In the genomic region with DNA sequence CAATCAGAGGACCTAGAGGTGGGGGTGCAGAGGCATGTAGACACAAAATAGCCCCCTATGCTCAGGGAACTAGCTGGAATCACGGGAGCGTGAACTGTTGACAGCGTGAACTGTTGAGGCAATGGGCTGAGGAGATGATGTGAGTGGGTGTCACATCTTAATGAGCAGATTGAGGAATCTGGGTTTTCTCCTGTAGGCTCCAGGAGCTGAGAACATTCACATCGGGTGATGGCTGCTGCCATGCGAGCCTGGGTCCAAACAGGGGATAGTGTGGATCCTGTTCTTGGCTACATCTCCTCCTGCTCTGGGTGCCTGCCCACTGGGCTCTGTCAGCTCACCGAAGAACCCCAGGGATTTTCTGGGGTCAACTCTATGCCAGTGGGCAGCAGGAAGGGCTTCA, we compare ENCODE assay signal across 18 cellular contexts. TPM values are rescaled to one million over a fixed set of nuclear protein-coding genes. Genes with fewer than 3 reads are reported as not detected.
DNase-seq lines count a peak whose midpoint lies in the region; TF ChIP-seq lines count a peak whose summit lies in the region.
"Had no signal": no experiment of that assay in that cellular context is flagged by ENCODE, and none has a peak within 500 bp of the region (broad histone marks: within the 10 kb centered on the region; RNA-seq: fewer than 3 reads in every experiment).

No MANE protein-coding gene starts in this region.

- POLR2A ChIA-PET in MCF 10A (lab: Yijun Ruan, JAX): interaction anchor here (0.5 to 4.3 kb wide), 7 partner anchors 10 to 157 kb away, joined by 3 to 20 read pairs (median 5); no protein-coding TSS in a partner anchor

- H2AK5ac ChIP-seq in mesenchymal stem cell (ENCODE audit: low read length, severe bottlenecking): peak overlapping the region; percentile 11

- BruUV-seq in MCF 10A (replicated peaks; lab: Mats Ljungman, UMichigan): no TSS peak

- H3K4me1 Mint-ChIP-seq in MCF 10A (ENCODE audit: insufficient read depth, unreplicated experiment): peaks cover 27% of the 10 kb centered on the region

- no peak overlapping the region for H3K23ac ChIP-seq in mesenchymal stem cell (ENCODE audit: low read length in 2 of 2)

- H4K91ac ChIP-seq in mesenchymal stem cell (ENCODE audit: low read length): no peak overlapping the region

- H3K14ac ChIP-seq in mesenchymal stem cell (ENCODE audit: low read length in 2 of 2): no peak overlapping the region

- H3K18ac ChIP-seq in mesenchymal stem cell (ENCODE audit: low read depth in 1 of 2, low read length in 2 of 2): no peak overlapping the region

- no peak overlapping the region for H2BK15ac ChIP-seq in mesenchymal stem cell (ENCODE audit: low read depth, poor library complexity, severe bottlenecking)

- no peaks in the 10 kb centered on the region for H3K27me3 Mint-ChIP-seq in MCF 10A (ENCODE audit: insufficient read depth, unreplicated experiment)

- no peak overlapping the region for H4K8ac ChIP-seq in mesenchymal stem cell (ENCODE audit: low read length)

- 98% methylated on average over 6 of the region's 6 CpGs for WGBS in mesenchymal stem cell
- WGBS in thyroid gland, 2 donors: 93 to 95% methylated on average over 6 of the region's 6 CpGs

- H2BK120ac ChIP-seq in mesenchymal stem cell (ENCODE audit: low read depth, low read length): no peak overlapping the region

- peak overlapping the region in 1 of 3 donors; percentile 99 for H3K4me3 ChIP-seq in breast epithelium
- H3K4me3 ChIP-seq in mesenchymal stem cell (ENCODE audit: insufficient read depth in 1 of 2, low read depth in 1 of 2, low read length in 2 of 2): peak overlapping the region in 1 of 2 experiments; percentile 97
- H3K4me3 ChIP-seq in thyroid gland (replicated peaks in 1 of 3): no peak overlapping the region

- H3K9me3 ChIP-seq in breast epithelium (no peaks in the 10 kb centered on the region), mesenchymal stem cell (ENCODE audit: control insufficient read depth, low read length) (no peaks in the 10 kb centered on the region), thyroid gland (no peaks in the 10 kb centered on the region)

- H2AFZ ChIP-seq in mesenchymal stem cell (ENCODE audit: low read depth, low read length): no peak overlapping the region

- H3K4me3 Mint-ChIP-seq in MCF 10A (ENCODE audit: unreplicated experiment): no peak overlapping the region

- H3K27ac Mint-ChIP-seq in MCF 10A (ENCODE audit: low read depth, unreplicated experiment): peak overlapping the region; percentile 65

- H3K9ac ChIP-seq in mesenchymal stem cell (ENCODE audit: low read length): peak overlapping the region; percentile 98

- intact Hi-C loops in MCF 10A (cut with micrococcal nuclease) (no loop called here), breast epithelium (cut with DNase I; ENCODE audit: low total_unique reads) (no loop called here), thyroid gland (cut with DNase I) (no loop called here)

- peaks cover 6% of the 10 kb centered on the region for H3K79me1 ChIP-seq in mesenchymal stem cell (replicated peaks; ENCODE audit: low read length, poor library complexity, severe bottlenecking)

- no peaks in the 10 kb centered on the region for H3K4me1 ChIP-seq in breast epithelium
- peaks cover 10% of the 10 kb centered on the region for H3K4me1 ChIP-seq in mesenchymal stem cell (ENCODE audit: control insufficient read depth, insufficient read depth, low read depth, low read length)
- peaks cover 15 to 29% of the 10 kb centered on the region in 2 donors for H3K4me1 ChIP-seq in thyroid gland

- peak overlapping the region in 1 of 2 donors; percentile 96 for H3K27ac ChIP-seq in breast epithelium
- peak overlapping the region; percentile 85 for H3K27ac ChIP-seq in caudate nucleus (ENCODE audit: low read depth, low read length)
- H3K27ac ChIP-seq in mesenchymal stem cell (ENCODE audit: low read length, poor library complexity, severe bottlenecking): no peak overlapping the region
- H3K27ac ChIP-seq in thyroid gland: peak overlapping the region in 2 of 3 donors; percentile 44 to 89

- H3K27me3 ChIP-seq in breast epithelium (no peaks in the 10 kb centered on the region), mesenchymal stem cell (ENCODE audit: control insufficient read depth in 1 of 2, insufficient read depth in 1 of 2, low read length in 2 of 2) (no peaks in the 10 kb centered on the region), thyroid gland (no peaks in the 10 kb centered on the region)

- TF ChIP-seq POLR2A in breast epithelium (IDR thresholded peaks at IDR 0.05) (no peak), thyroid gland (IDR thresholded peaks at IDR 0.05) (no peak)

- no peak for TF ChIP-seq CTCF in MCF 10A (IDR thresholded peaks at IDR 0.05; ENCODE audit: unreplicated experiment)
- TF ChIP-seq CTCF in breast epithelium (IDR thresholded peaks at IDR 0.05): no peak
- TF ChIP-seq CTCF in thyroid gland (IDR thresholded peaks at IDR 0.05): no peak

- H3K4me2 ChIP-seq in mesenchymal stem cell (ENCODE audit: low read length, poor library complexity, severe bottlenecking): no peak overlapping the region

- H3K36me3 ChIP-seq in breast epithelium: no peaks in the 10 kb centered on the region
- peaks cover 6 to 41% of the 10 kb centered on the region in 2 experiments for H3K36me3 ChIP-seq in mesenchymal stem cell (ENCODE audit: control insufficient read depth in 1 of 2, insufficient read depth in 2 of 2, low read depth in 1 of 2, low read length in 2 of 2)
- no peaks in the 10 kb centered on the region for H3K36me3 ChIP-seq in thyroid gland

- DNase-seq in MCF 10A (ENCODE audit: unreplicated experiment): no peak
- no peak for DNase-seq in breast epithelium (ENCODE audit: low spot score in 2 of 2)
- peak in 7 of 61 donors; percentile 34 to 66 (median 45) for DNase-seq in caudate nucleus (lab: John Stamatoyannopoulos, UW)
- DNase-seq in mesenchymal stem cell: no peak
- no peak for DNase-seq in thyroid gland
- no peak for DNase-seq in putamen (ENCODE audit: low spot score)
- DNase-seq in NCI-H187 (lab: John Stamatoyannopoulos, UW): no peak
- DNase-seq in activated naive CD4-positive, alpha-beta T cell (lab: John Stamatoyannopoulos, UW): no peak
- DNase-seq: 8988T; activated CD4-positive, alpha-beta T cell treated with anti-CD3 and anti-CD28 coated beads for 48 hours; activated T-cell treated with anti-CD3 and anti-CD28 coated beads for 4 hours; COR-L47; GDM1; kidney; NCI-H774; stimulated activated CD4-positive, alpha-beta T cell treated with anti-CD3 and anti-CD28 coated beads, Interleukin-2, amount 100 ng/mL, for 24 hours; stimulated activated CD8-positive, alpha-beta memory T cell treated with anti-CD3 and anti-CD28 coated beads, Interleukin-4, amount 100 ng/mL, for 48 hours; T-helper 9 cell had no signal

- no peaks in the 10 kb centered on the region for H3K9me3 Mint-ChIP-seq in MCF 10A (ENCODE audit: unreplicated experiment)

- no peak overlapping the region for H3K4ac ChIP-seq in mesenchymal stem cell (ENCODE audit: low read depth in 1 of 2, low read length in 2 of 2)

- H2BK12ac ChIP-seq in mesenchymal stem cell (ENCODE audit: low read length in 2 of 2): no peak overlapping the region

- CTCF ChIA-PET in MCF 10A (lab: Yijun Ruan, JAX): interaction anchor here (0.9 to 4.8 kb wide), 5 partner anchors 17 to 41 kb away, joined by 3 to 30 read pairs (median 8); no protein-coding TSS in a partner anchor

- H2BK5ac ChIP-seq in mesenchymal stem cell (ENCODE audit: low read depth, low read length, poor library complexity, severe bottlenecking): no peak overlapping the region

- peaks cover 17% of the 10 kb centered on the region for H3K36me3 Mint-ChIP-seq in MCF 10A (ENCODE audit: insufficient read depth, unreplicated experiment)

RNA-seq across cellular contexts. Expression of a gene that starts 2.1 kb away (rescaled TPM):
- total RNA-seq in MCF 10A (2022): 67.3 and 77.5 TPM in 2 replicates
- total RNA-seq in breast epithelium: 10 to 100 TPM; 18.6 to 72.5 (median 40.0) TPM
- polyA plus RNA-seq in mesenchymal stem cell (2013, experiment 1 of 2): 57.0 TPM
- polyA plus RNA-seq in mesenchymal stem cell (2013, experiment 2 of 2): 60.3 TPM
- total RNA-seq in thyroid gland: 100 to 1,000 TPM in 2 of 4 donors, 10 to 100 TPM in 2; 70.8 to 123 (median 92.9) TPM

RNA-seq across cellular contexts. Expression of a gene that starts 40.3 kb away (rescaled TPM):
- total RNA-seq in MCF 10A (2022) (4.0 and 5.7 TPM in 2 replicates), breast epithelium (1 to 10 TPM; 1.8 to 5.9 (median 5.1) TPM), thyroid gland (1 to 10 TPM; 3.9 to 5.4 (median 4.9) TPM)
- polyA plus RNA-seq in mesenchymal stem cell (2013, experiment 1 of 2): 1.2 TPM
- 1.2 TPM for polyA plus RNA-seq in mesenchymal stem cell (2013, experiment 2 of 2)

RNA-seq across cellular contexts. Expression of a gene that starts 40.7 kb away (rescaled TPM):
- total RNA-seq in MCF 10A (2022) (6.9 and 8.4 TPM in 2 replicates), breast epithelium (10 to 100 TPM in 1 of 3 donors, 1 to 10 TPM in 2; 6.7 to 13.3 (median 9.5) TPM), thyroid gland (10 to 100 TPM in 3 of 4 donors, 1 to 10 TPM in 1; 8.3 to 16.1 (median 11.9) TPM)
- polyA plus RNA-seq in mesenchymal stem cell (2013, experiment 1 of 2): 1.7 TPM
- polyA plus RNA-seq in mesenchymal stem cell (2013, experiment 2 of 2): 1.8 TPM
